ENCODE assay signal across 7 cellular contexts in the genomic region with DNA sequence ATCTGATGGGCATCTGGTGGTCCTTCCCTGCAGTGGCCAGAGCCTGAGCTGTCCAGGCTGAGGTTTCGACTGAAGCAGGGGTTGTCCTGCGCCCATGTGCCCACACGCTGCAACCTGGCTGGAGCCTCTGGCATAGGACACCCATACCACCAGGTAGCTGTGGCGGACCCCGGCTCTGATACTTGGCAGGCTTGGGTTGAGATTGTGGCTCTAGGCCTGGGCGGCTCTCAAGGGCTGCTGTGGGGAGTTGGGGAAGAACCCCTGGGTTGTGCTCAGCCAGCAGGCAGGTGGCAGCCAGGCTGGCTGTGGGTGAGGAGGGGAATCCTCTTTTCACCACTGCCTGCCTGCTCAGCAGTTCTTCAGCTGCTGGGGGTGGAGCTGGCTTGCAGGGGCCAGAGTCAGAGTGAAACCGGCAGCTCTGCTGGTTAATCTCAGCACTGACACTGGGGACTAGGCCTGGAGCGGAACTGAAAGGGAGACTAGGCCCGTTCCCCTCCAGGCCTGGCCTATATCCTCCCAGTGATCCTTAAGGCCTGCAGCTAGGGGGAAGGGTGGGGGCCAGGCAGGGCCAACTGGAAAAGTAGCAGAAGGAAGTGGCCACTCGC. TPM values are rescaled to one million over a fixed set of nuclear protein-coding genes. Genes with fewer than 3 reads are reported as not detected.
DNase-seq lines count a peak whose midpoint lies in the region; ATAC-seq, FAIRE-seq and TF ChIP-seq lines count a peak whose summit lies in the region.

No MANE protein-coding gene starts in this region.

- in situ Hi-C loops in mammary epithelial cell (cut with MboI; ENCODE audit: low sequenced_read_pairs in 2 of 2) = loop anchor here (5.0 kb wide), 1 partner anchor 48 kb away; no protein-coding TSS in a partner anchor

- H3K27me3 ChIP-seq in ascending aorta (no peaks in the 10 kb centered on the region), right lobe of liver (no peaks in the 10 kb centered on the region), mammary epithelial cell (ENCODE audit: insufficient read depth, low read length) (no peaks in the 10 kb centered on the region)

- dilution Hi-C loops in mammary epithelial cell (cut with HindIII; ENCODE audit: low sequenced_read_pairs) = no loop called here

- H3K27ac ChIP-seq in ascending aorta (peak overlapping the region; percentile 47 to 63), right lobe of liver (peak overlapping the region; percentile 50 to 63 (median 51)), mammary epithelial cell (ENCODE audit: insufficient read depth, low read depth, low read length) (no peak overlapping the region)

- peaks cover 0 to 15% of the 10 kb centered on the region in 2 donors for H3K4me1 ChIP-seq in ascending aorta
- peaks cover 0 to 31% (median 15%) of the 10 kb centered on the region in 4 donors for H3K4me1 ChIP-seq in right lobe of liver
- peaks cover 37% of the 10 kb centered on the region for H3K4me1 ChIP-seq in mammary epithelial cell (ENCODE audit: insufficient read depth, low read length)

- H3K27me3 Mint-ChIP-seq in T-helper 2 cell treated with Interferon-gamma antibody and Interleukin-4, amounts not matched to agents 5 μg/mL and 100 μg/mL, for 36 hours (ENCODE audit: low read depth) = no peaks in the 10 kb centered on the region

- CTCF ChIA-PET in mammary epithelial cell (lab: Charles Lee; ENCODE audit: low non-redundant PET) = interaction anchor here (0.6 kb wide), 1 partner anchor 42 kb away, joined by 5 read pairs; no protein-coding TSS in a partner anchor

- peak; percentile 86 for ATAC-seq in HG03108 (IDR thresholded peaks at IDR 0.05; ENCODE audit: unreplicated experiment)
- peak; percentile 60 to 75 (median 64) for ATAC-seq in right lobe of liver

- peaks cover 76% of the 10 kb centered on the region for H3K4me1 Mint-ChIP-seq in T-helper 2 cell treated with Interferon-gamma antibody and Interleukin-4, amounts not matched to agents 5 μg/mL and 100 μg/mL, for 36 hours (ENCODE audit: low read depth)

- 7% methylated on average over 3 of the region's 10 CpGs for WGBS in right lobe of liver (ENCODE audit: insufficient coverage, low coverage, low lambda C conversion rate, missing lambda C conversion rate)
- 85% methylated on average over 9 of the region's 10 CpGs for WGBS in mammary epithelial cell (ENCODE audit: low coverage, missing lambda C conversion rate)

- H3K27ac Mint-ChIP-seq in T-helper 2 cell treated with Interferon-gamma antibody and Interleukin-4, amounts not matched to agents 5 μg/mL and 100 μg/mL, for 36 hours = peak overlapping the region; percentile 91

- intact Hi-C loops in ascending aorta (cut with DNase I) = no loop called here
- intact Hi-C loops in right lobe of liver (cut with DNase I) = loop anchor here (5.0 kb wide), 2 partner anchors 33 to 43 kb away; no protein-coding TSS in a partner anchor
- intact Hi-C loops in mammary epithelial cell (cut with micrococcal nuclease) = loop anchor here (5.0 kb wide), 1 partner anchor 38 kb away; the partner anchor contains the start of gene SH2B3

- FAIRE-seq in GM19239 (lab: Jason Lieb, UNC) = peak; percentile 98

- H3K4me3 Mint-ChIP-seq in T-helper 2 cell treated with Interferon-gamma antibody and Interleukin-4, amounts not matched to agents 5 μg/mL and 100 μg/mL, for 36 hours = peak overlapping the region; percentile 79

- no peak overlapping the region for H3K4me3 ChIP-seq in ascending aorta
- no peak overlapping the region for H3K4me3 ChIP-seq in right lobe of liver
- H3K4me3 ChIP-seq in mammary epithelial cell (replicated peaks in 1 of 3; ENCODE audit: insufficient read depth in 1 of 3, low read depth in 2 of 3, low read length in 3 of 3) = no peak overlapping the region

- H3K9me3 Mint-ChIP-seq in T-helper 2 cell treated with Interferon-gamma antibody and Interleukin-4, amounts not matched to agents 5 μg/mL and 100 μg/mL, for 36 hours = no peaks in the 10 kb centered on the region

- DNase-seq in GM19239 (ENCODE audit: insufficient read length, low spot score) (peak; percentile 81), ascending aorta (ENCODE audit: low spot score in 2 of 2) (peak; percentile 59 to 84), right lobe of liver (peak in 2 of 3 donors; percentile 65 to 71), mammary epithelial cell (no peak)
- DNase-seq in T-helper 2 cell treated with Interferon-gamma antibody and Interleukin-4, amounts not matched to agents 5 μg/mL and 100 μg/mL, for 36 hours (ENCODE audit: low spot score) = peak; percentile 90
- DNase-seq in stimulated activated CD8-positive, alpha-beta memory T cell treated with anti-CD3 and anti-CD28 coated beads, Interleukin-12 subunit alpha, Interleukin-12 subunit beta, amount 100 ng/mL, for 4 hours (ENCODE audit: low read depth) = peak; percentile 62

- H3K9me3 ChIP-seq in ascending aorta = no peaks in the 10 kb centered on the region
- no peaks in the 10 kb centered on the region for H3K9me3 ChIP-seq in right lobe of liver
- H3K9me3 ChIP-seq in mammary epithelial cell (replicated peaks; ENCODE audit: insufficient read depth, low read length) = no peaks in the 10 kb centered on the region

- no peak overlapping the region for H2AFZ ChIP-seq in mammary epithelial cell (ENCODE audit: low read depth, low read length)

- BruUV-seq in mammary epithelial cell (replicated peaks; lab: Mats Ljungman, UMichigan) = no TSS peak

- H3K9ac ChIP-seq in mammary epithelial cell (ENCODE audit: insufficient read depth, low read length) = no peak overlapping the region

- peaks cover 67% of the 10 kb centered on the region for H3K36me3 Mint-ChIP-seq in T-helper 2 cell treated with Interferon-gamma antibody and Interleukin-4, amounts not matched to agents 5 μg/mL and 100 μg/mL, for 36 hours (ENCODE audit: low read depth)

- peaks cover 52% of the 10 kb centered on the region for H3K79me2 ChIP-seq in mammary epithelial cell (ENCODE audit: insufficient read depth, low read length)

- TF ChIP-seq POLR2A in right lobe of liver (IDR thresholded peaks at IDR 0.05) = no peak

- peaks cover 34 to 40% of the 10 kb centered on the region in 2 donors for H3K36me3 ChIP-seq in ascending aorta
- H3K36me3 ChIP-seq in right lobe of liver = peaks cover 0 to 38% (median 4%) of the 10 kb centered on the region in 4 donors
- H3K36me3 ChIP-seq in mammary epithelial cell (ENCODE audit: insufficient read depth, low read length) = peaks cover 11% of the 10 kb centered on the region

- H4K20me1 ChIP-seq in mammary epithelial cell (ENCODE audit: insufficient read depth, low read length) = no peaks in the 10 kb centered on the region

- H3K4me2 ChIP-seq in mammary epithelial cell (ENCODE audit: insufficient read depth, low read depth, low read length) = no peak overlapping the region

- TF ChIP-seq CTCF in ascending aorta (IDR thresholded peaks at IDR 0.05) = no peak
- TF ChIP-seq CTCF in right lobe of liver (IDR thresholded peaks at IDR 0.05) = peak in 1 of 4 donors; percentile 12
- TF ChIP-seq CTCF in mammary epithelial cell (conservative IDR thresholded peaks at IDR 0.05 in 1 of 2, IDR thresholded peaks at IDR 0.05 in 1 of 2; ENCODE audit: extremely low read depth in 1 of 2, insufficient read depth in 1 of 2, low read depth in 1 of 2, low read length in 2 of 2) = no peak

RNA-seq across cellular contexts. Expression of gene SH2B3, which starts 39.1 kb away (rescaled TPM):
- total RNA-seq in ascending aorta (124 TPM), right lobe of liver (10 to 100 TPM in 5 of 6 experiments, 1 to 10 TPM in 1; 6.7 to 43.5 (median 17.0) TPM), mammary epithelial cell (10 to 100 TPM; 11.7 to 15.8 TPM)
- polyA plus RNA-seq in mammary epithelial cell = 18.1 TPM
- polyA minus RNA-seq in mammary epithelial cell = 20.3 TPM
